Comparison of ENCODE assay signal across 39 cellular contexts in the genomic region with DNA sequence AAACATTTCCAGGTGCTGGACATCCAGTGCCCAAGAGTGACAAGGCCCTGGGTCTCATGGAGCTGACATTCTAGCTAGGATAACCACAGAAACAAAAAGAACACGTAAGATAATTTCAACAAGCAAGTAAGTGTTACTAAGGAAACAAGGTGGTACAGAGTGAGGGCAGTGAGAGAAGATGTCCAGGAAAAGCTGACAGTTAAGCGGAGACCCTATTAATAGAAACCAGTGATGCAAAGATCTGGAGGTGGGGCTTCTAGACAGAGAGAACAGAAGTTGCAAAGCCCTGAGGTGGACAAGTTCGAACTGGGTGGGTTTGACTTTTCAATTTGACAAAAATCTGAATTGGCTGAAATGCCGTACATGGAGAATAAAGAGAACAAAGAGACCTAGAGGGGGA.
"Had no signal": no experiment of that assay in that cellular context is flagged by ENCODE, and none has a peak within 500 bp of the region (broad histone marks: within the 10 kb centered on the region; RNA-seq: fewer than 3 reads in every experiment).

No MANE protein-coding gene starts in this region.

- ATAC-seq: activated naive CD4-positive, alpha-beta T cell treated with anti-CD3 and anti-CD28 coated beads, Interleukin-2, amount 50 U/mL, for 72 hours; activated naive CD8-positive, alpha-beta T cell treated with anti-CD3 and anti-CD28 coated beads, Interleukin-2, amount 50 U/mL, for 24 hours; activated T-cell treated with anti-CD3 and anti-CD28 coated beads, Interleukin-2, amount 50 U/mL, for 4 hours; activated T-cell treated with anti-CD3 and anti-CD28 coated beads, Interleukin-2, amount 50 U/mL, for 72 hours; activated T-helper 17 cell treated with anti-CD3 and anti-CD28 coated beads, Interleukin-2, amount 50 U/mL, for 72 hours; body of pancreas had no signal

- H3K4me1 ChIP-seq: adrenal gland, ascending aorta, body of pancreas, breast epithelium had no signal

- H3K9me3 Mint-ChIP-seq: activated naive CD4-positive, alpha-beta T cell treated with anti-CD3 and anti-CD28 coated beads for 36 hours; activated naive CD4-positive, alpha-beta T cell treated with anti-CD3 and anti-CD28 coated beads, Interleukin-2, amount 10 ng/mL, durations not matched to agents 7 days and 5 days; activated naive CD4-positive, alpha-beta T cell treated with anti-CD3 and anti-CD28 coated beads, Interleukin-2, amount 50 U/mL, for 24 hours; activated naive CD4-positive, alpha-beta T cell treated with anti-CD3 and anti-CD28 coated beads, Interleukin-2, amount 50 U/mL, for 72 hours; activated naive CD8-positive, alpha-beta T cell treated with anti-CD3 and anti-CD28 coated beads for 36 hours; activated naive CD8-positive, alpha-beta T cell treated with anti-CD3 and anti-CD28 coated beads, Interleukin-2, amount 10 ng/mL, durations not matched to agents 7 days and 5 days; activated naive CD8-positive, alpha-beta T cell treated with anti-CD3 and anti-CD28 coated beads, Interleukin-2, amount 50 U/mL, for 24 hours; activated T-cell treated with anti-CD3 and anti-CD28 coated beads, Interleukin-2, amount 50 U/mL, for 24 hours; activated T-cell treated with anti-CD3 and anti-CD28 coated beads, Interleukin-2, amount 50 U/mL, for 4 hours; activated T-cell treated with anti-CD3 and anti-CD28 coated beads, Interleukin-2, amount 50 U/mL, for 72 hours; activated T-helper 1 cell treated with anti-CD3 and anti-CD28 coated beads, Interleukin-12 subunit alpha, Interleukin-12 subunit beta, Interleukin-2, Interleukin-4 antibody, amounts not matched to agents 30 ng/mL and 10 ng/mL and 1 ng/mL, durations not matched to agents 14 hours and 24 hours and 36 hours; activated T-helper 17 cell treated with anti-CD3 and anti-CD28 coated beads, Interleukin-2, amount 50 U/mL, for 72 hours; activated T-helper 2 cell treated with anti-CD3 and anti-CD28 coated beads, Interferon-gamma antibody, Interleukin-2, Interleukin-4, amounts not matched to agents 10 μg/mL and 5 μg/mL and 100 μg/mL, durations not matched to agents 14 hours and 24 hours and 36 hours; central memory CD8-positive, alpha-beta T cell had no signal

- H3K27me3 Mint-ChIP-seq: brain had no signal

- H3K27me3 ChIP-seq: ascending aorta, body of pancreas, brain microvascular endothelial cell, breast epithelium, cardiac muscle cell had no signal

- H3K27ac Mint-ChIP-seq: activated naive CD4-positive, alpha-beta T cell treated with anti-CD3 and anti-CD28 coated beads for 36 hours; activated naive CD4-positive, alpha-beta T cell treated with anti-CD3 and anti-CD28 coated beads, Interleukin-2, amount 10 ng/mL, durations not matched to agents 7 days and 5 days; activated naive CD4-positive, alpha-beta T cell treated with anti-CD3 and anti-CD28 coated beads, Interleukin-2, amount 50 U/mL, for 24 hours; activated naive CD4-positive, alpha-beta T cell treated with anti-CD3 and anti-CD28 coated beads, Interleukin-2, amount 50 U/mL, for 72 hours; activated naive CD8-positive, alpha-beta T cell; activated naive CD8-positive, alpha-beta T cell treated with anti-CD3 and anti-CD28 coated beads for 36 hours; activated naive CD8-positive, alpha-beta T cell treated with anti-CD3 and anti-CD28 coated beads, Interleukin-2, amount 10 ng/mL, durations not matched to agents 7 days and 5 days; activated naive CD8-positive, alpha-beta T cell treated with anti-CD3 and anti-CD28 coated beads, Interleukin-2, amount 50 U/mL, for 24 hours; activated T-cell treated with anti-CD3 and anti-CD28 coated beads, Interleukin-2, amount 50 U/mL, for 24 hours; activated T-cell treated with anti-CD3 and anti-CD28 coated beads, Interleukin-2, amount 50 U/mL, for 72 hours; activated T-helper 1 cell treated with anti-CD3 and anti-CD28 coated beads, Interleukin-12 subunit alpha, Interleukin-12 subunit beta, Interleukin-2, Interleukin-4 antibody, amounts not matched to agents 30 ng/mL and 10 ng/mL and 1 ng/mL, durations not matched to agents 14 hours and 24 hours and 36 hours; activated T-helper 17 cell treated with anti-CD3 and anti-CD28 coated beads, Interleukin-2, amount 50 U/mL, for 72 hours; activated T-helper 2 cell treated with anti-CD3 and anti-CD28 coated beads, Interferon-gamma antibody, Interleukin-2, Interleukin-4, amounts not matched to agents 10 μg/mL and 5 μg/mL and 100 μg/mL, durations not matched to agents 14 hours and 24 hours and 36 hours had no signal

- H3K27ac ChIP-seq: adrenal gland, ascending aorta, body of pancreas, brain microvascular endothelial cell, breast epithelium, cardiac muscle cell had no signal

- H3K36me3 ChIP-seq: adrenal gland, ascending aorta, brain microvascular endothelial cell, breast epithelium, cardiac muscle cell had no signal

- FAIRE-seq: bronchial epithelial cell had no signal

- H3K4me3 ChIP-seq: adrenal gland, ascending aorta, body of pancreas, breast epithelium, cardiac muscle cell had no signal

- DNase-seq: activated effector memory CD4-positive, alpha-beta T cell treated with anti-CD3 and anti-CD28 coated beads, Interleukin-2, amount 50 U/mL, for 16 hours; activated effector memory CD4-positive, alpha-beta T cell treated with Interleukin-2 at 50 U/mL for 16 hours; activated gamma-delta T cell; activated gamma-delta T cell treated with Interleukin-2 at 50 U/mL for 16 hours; activated naive CD4-positive, alpha-beta T cell; activated naive CD4-positive, alpha-beta T cell treated with anti-CD3 and anti-CD28 coated beads for 36 hours; activated naive CD4-positive, alpha-beta T cell treated with anti-CD3 and anti-CD28 coated beads, Interleukin-2, amount 10 ng/mL, durations not matched to agents 7 days and 5 days; activated naive CD4-positive, alpha-beta T cell treated with anti-CD3 and anti-CD28 coated beads, Interleukin-2, amount 50 U/mL, for 16 hours; activated naive CD4-positive, alpha-beta T cell treated with Interleukin-2 at 50 U/mL for 16 hours; activated naive CD8-positive, alpha-beta T cell treated with anti-CD3 and anti-CD28 coated beads for 36 hours; activated naive CD8-positive, alpha-beta T cell treated with anti-CD3 and anti-CD28 coated beads, Interleukin-2, amount 10 ng/mL, durations not matched to agents 7 days and 5 days; activated naive CD8-positive, alpha-beta T cell treated with anti-CD3 and anti-CD28 coated beads, Interleukin-2, amount 50 U/mL, for 24 hours; activated T-cell treated with anti-CD3 and anti-CD28 coated beads, Interleukin-2, amount 50 U/mL, for 1 hour; activated T-cell treated with anti-CD3 and anti-CD28 coated beads, Interleukin-2, amount 50 U/mL, for 24 hours; activated T-cell treated with anti-CD3 and anti-CD28 coated beads, Interleukin-2, amount 50 U/mL, for 4 hours; activated T-cell treated with anti-CD3 and anti-CD28 coated beads, Interleukin-2, amount 50 U/mL, for 48 hours; activated T-cell treated with anti-CD3 and anti-CD28 coated beads, Interleukin-2, amount 50 U/mL, for 72 hours; adrenal gland; amniotic stem cell; amygdala; anterior cingulate cortex; aorta; body of pancreas; brain microvascular endothelial cell; caudate nucleus; central memory CD4-positive, alpha-beta T cell; cerebellar nuclear complex had no signal

- H3K4me1 Mint-ChIP-seq: activated naive CD4-positive, alpha-beta T cell treated with anti-CD3 and anti-CD28 coated beads, Interleukin-2, amount 10 ng/mL, durations not matched to agents 7 days and 5 days; activated naive CD4-positive, alpha-beta T cell treated with anti-CD3 and anti-CD28 coated beads, Interleukin-2, amount 50 U/mL, for 24 hours; activated naive CD8-positive, alpha-beta T cell treated with anti-CD3 and anti-CD28 coated beads for 36 hours; activated naive CD8-positive, alpha-beta T cell treated with anti-CD3 and anti-CD28 coated beads, Interleukin-2, amount 10 ng/mL, durations not matched to agents 7 days and 5 days; activated naive CD8-positive, alpha-beta T cell treated with anti-CD3 and anti-CD28 coated beads, Interleukin-2, amount 50 U/mL, for 24 hours; activated T-helper 17 cell treated with anti-CD3 and anti-CD28 coated beads, Interleukin-2, amount 50 U/mL, for 72 hours; central memory CD8-positive, alpha-beta T cell had no signal

- H3K9me3 ChIP-seq: adrenal gland, ascending aorta, body of pancreas, breast epithelium had no signal

- H3K4me3 Mint-ChIP-seq: activated naive CD4-positive, alpha-beta T cell treated with anti-CD3 and anti-CD28 coated beads for 36 hours; activated naive CD4-positive, alpha-beta T cell treated with anti-CD3 and anti-CD28 coated beads, Interleukin-2, amount 10 ng/mL, durations not matched to agents 7 days and 5 days; activated naive CD4-positive, alpha-beta T cell treated with anti-CD3 and anti-CD28 coated beads, Interleukin-2, amount 50 U/mL, for 24 hours; activated naive CD8-positive, alpha-beta T cell; activated naive CD8-positive, alpha-beta T cell treated with anti-CD3 and anti-CD28 coated beads for 36 hours; activated naive CD8-positive, alpha-beta T cell treated with anti-CD3 and anti-CD28 coated beads, Interleukin-2, amount 10 ng/mL, durations not matched to agents 7 days and 5 days; activated naive CD8-positive, alpha-beta T cell treated with anti-CD3 and anti-CD28 coated beads, Interleukin-2, amount 50 U/mL, for 24 hours; activated T-cell treated with anti-CD3 and anti-CD28 coated beads, Interleukin-2, amount 50 U/mL, for 24 hours; activated T-cell treated with anti-CD3 and anti-CD28 coated beads, Interleukin-2, amount 50 U/mL, for 4 hours; activated T-cell treated with anti-CD3 and anti-CD28 coated beads, Interleukin-2, amount 50 U/mL, for 72 hours; activated T-helper 1 cell treated with anti-CD3 and anti-CD28 coated beads, Interleukin-12 subunit alpha, Interleukin-12 subunit beta, Interleukin-2, Interleukin-4 antibody, amounts not matched to agents 30 ng/mL and 10 ng/mL and 1 ng/mL, durations not matched to agents 14 hours and 24 hours and 36 hours; activated T-helper 17 cell treated with anti-CD3 and anti-CD28 coated beads, Interleukin-2, amount 50 U/mL, for 72 hours; brain; central memory CD8-positive, alpha-beta T cell had no signal

- H3K36me3 Mint-ChIP-seq: activated naive CD4-positive, alpha-beta T cell treated with anti-CD3 and anti-CD28 coated beads, Interleukin-2, amount 10 ng/mL, durations not matched to agents 7 days and 5 days; activated naive CD4-positive, alpha-beta T cell treated with anti-CD3 and anti-CD28 coated beads, Interleukin-2, amount 50 U/mL, for 24 hours; activated naive CD4-positive, alpha-beta T cell treated with anti-CD3 and anti-CD28 coated beads, Interleukin-2, amount 50 U/mL, for 72 hours; activated naive CD8-positive, alpha-beta T cell; activated naive CD8-positive, alpha-beta T cell treated with anti-CD3 and anti-CD28 coated beads for 36 hours; activated naive CD8-positive, alpha-beta T cell treated with anti-CD3 and anti-CD28 coated beads, Interleukin-2, amount 10 ng/mL, durations not matched to agents 7 days and 5 days; brain had no signal
